In the genomic region with DNA sequence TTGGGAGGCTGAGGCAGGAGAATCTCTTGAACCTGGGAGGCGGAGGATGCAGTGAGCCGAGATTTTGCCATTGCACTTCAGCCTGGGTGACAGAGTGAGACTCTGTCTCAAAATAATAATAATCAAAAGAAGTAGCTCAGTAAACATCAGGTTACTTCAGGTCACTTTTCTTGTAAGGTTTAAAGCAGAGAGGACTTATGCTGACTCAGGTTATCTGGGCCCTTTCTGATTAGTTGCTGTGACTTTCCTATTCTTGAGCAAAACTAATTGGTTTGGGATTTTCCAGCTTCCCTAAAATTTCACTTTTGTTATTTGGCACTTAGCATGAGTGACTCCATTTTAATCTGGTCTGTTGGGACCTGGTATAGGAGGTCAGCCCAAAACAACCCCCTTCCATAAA, we compare ENCODE assay signal across 8 cellular contexts.
"Had no signal": no experiment of that assay in that cellular context is flagged by ENCODE, and none has a peak within 500 bp of the region (broad histone marks: within the 10 kb centered on the region; RNA-seq: fewer than 3 reads in every experiment).

No MANE protein-coding gene starts in this region.

- H3K4me3 ChIP-seq: GM23338 had no signal

- H3K4me3 Mint-ChIP-seq: GM23338, H9 had no signal

- H3K4me2 ChIP-seq: GM23338, KMS-11 had no signal

- ATAC-seq: GM23338 had no signal

- H3K9ac ChIP-seq: KMS-11 had no signal

- H2AFZ ChIP-seq: GM23338 had no signal

- DNase-seq: H9, HCEC 1CT, KBM-7 had no signal

- H3K27ac ChIP-seq: KMS-11 had no signal

- H3K9me3 Mint-ChIP-seq: GM23338 had no signal

- FAIRE-seq: H1, H54, HTR-8/SVneo had no signal

- H3K4me1 Mint-ChIP-seq: GM23338 had no signal
